Comparison of ENCODE assay signal across 15 cellular contexts in genomic region chr20:58106143-58106750, GRCh38.
DNase-seq lines count a peak whose midpoint lies in the region; ATAC-seq and TF ChIP-seq lines count a peak whose summit lies in the region.
"Had no signal": no experiment of that assay in that cellular context is flagged by ENCODE, and none has a peak within 500 bp of the region (broad histone marks: within the 10 kb centered on the region; RNA-seq: fewer than 3 reads in every experiment).

No MANE protein-coding gene starts in this region.

- H3K9me3 Mint-ChIP-seq in activated T-cell treated with anti-CD3 and anti-CD28 coated beads, Interleukin-2, amount 50 U/mL, for 4 hours = peaks cover 5% of the 10 kb centered on the region

- no peak overlapping the region for H3K4me3 ChIP-seq in GM23248
- no peak overlapping the region for H3K4me3 ChIP-seq in astrocyte of the spinal cord (ENCODE audit: low read depth, low read length)
- H3K4me3 ChIP-seq in lower leg skin (ENCODE audit: low read depth, poor library complexity, severe bottlenecking) = no peak overlapping the region

- no peaks in the 10 kb centered on the region for H3K79me2 ChIP-seq in GM23248 (ENCODE audit: insufficient read depth)

- H3K4me1 ChIP-seq in GM23248 (ENCODE audit: insufficient read depth) = peaks cover 20% of the 10 kb centered on the region
- H3K4me1 ChIP-seq: BE2C had no signal

- TF ChIP-seq POLR2A in lower leg skin (IDR thresholded peaks at IDR 0.05) = no peak

- in situ Hi-C loops in GM23248 (cut with MboI) (no loop called here), astrocyte of the spinal cord (cut with HindIII; ENCODE audit: low sequenced_read_pairs) (no loop called here)

- no peak overlapping the region for H2AFZ ChIP-seq in GM23248

- no peaks in the 10 kb centered on the region for H3K4me1 Mint-ChIP-seq in activated T-cell treated with anti-CD3 and anti-CD28 coated beads, Interleukin-2, amount 50 U/mL, for 4 hours (ENCODE audit: low read depth)
- H3K4me1 Mint-ChIP-seq: CD8-positive, alpha-beta memory T cell; IgD-negative memory B cell had no signal

- no peak overlapping the region for H3K4me3 Mint-ChIP-seq in activated T-cell treated with anti-CD3 and anti-CD28 coated beads, Interleukin-2, amount 50 U/mL, for 4 hours
- H3K4me3 Mint-ChIP-seq: CD8-positive, alpha-beta memory T cell; H9; IgD-negative memory B cell had no signal

- 87 to 94% methylated on average over 9 of the region's 9 CpGs for WGBS in GM23248 (ENCODE audit: low coverage in 1 of 2, low lambda C conversion rate in 2 of 2, missing lambda C conversion rate in 2 of 2), 2 experiments
- 85 to 90% methylated on average over 9 of the region's 9 CpGs for WGBS in lower leg skin, 2 donors

- no peak for ATAC-seq in activated T-cell treated with anti-CD3 and anti-CD28 coated beads, Interleukin-2, amount 50 U/mL, for 4 hours
- ATAC-seq in GM21737 (IDR thresholded peaks at IDR 0.05; ENCODE audit: unreplicated experiment) = no peak

- no peaks in the 10 kb centered on the region for H3K27me3 ChIP-seq in GM23248 (replicated peaks; ENCODE audit: insufficient read depth)
- H3K27me3 ChIP-seq: BE2C had no signal

- H3K9me2 ChIP-seq in GM23248 (ENCODE audit: insufficient read depth) = no peaks in the 10 kb centered on the region

- H4K20me1 ChIP-seq in GM23248 (ENCODE audit: insufficient read depth) = no peaks in the 10 kb centered on the region

- H3K36me3 ChIP-seq in GM23248 (ENCODE audit: low read depth) = no peaks in the 10 kb centered on the region
- H3K36me3 ChIP-seq: BE2C had no signal

- no peaks in the 10 kb centered on the region for H3K9me3 ChIP-seq in GM23248 (ENCODE audit: low read depth)

- H3K36me3 Mint-ChIP-seq in activated T-cell treated with anti-CD3 and anti-CD28 coated beads, Interleukin-2, amount 50 U/mL, for 4 hours (ENCODE audit: insufficient read depth) = no peaks in the 10 kb centered on the region
- H3K36me3 Mint-ChIP-seq: IgD-negative memory B cell had no signal

- no peak overlapping the region for H3K27ac ChIP-seq in GM23248

- DNase-seq in A172 (ENCODE audit: low spot score) (peak; percentile 35), GM23248 (peak; percentile 21), astrocyte of the spinal cord (ENCODE audit: low read depth, low spot score) (peak; percentile 32), lower leg skin (ENCODE audit: low spot score in 2 of 2) (peak; percentile 8 to 13), SHP77 (lab: John Stamatoyannopoulos, UW) (no peak), anterior cingulate cortex (lab: John Stamatoyannopoulos, UW) (no peak)
- no peak for DNase-seq in activated T-cell treated with anti-CD3 and anti-CD28 coated beads, Interleukin-2, amount 50 U/mL, for 4 hours
- DNase-seq: BE2C; CD8-positive, alpha-beta memory T cell; DMS53; GF-D8; GOT3; H9 had no signal

- H3F3A ChIP-seq in GM23248 (ENCODE audit: insufficient read depth) = peaks cover 22% of the 10 kb centered on the region; the same call in 1 of the 2 replicates

- intact Hi-C loops in lower leg skin (cut with DNase I; ENCODE audit: low total_unique reads) = loop anchor here (10.0 kb wide), 1 partner anchor 451 kb away; no protein-coding TSS in a partner anchor

- no peak overlapping the region for H3K4me2 ChIP-seq in GM23248 (ENCODE audit: unreplicated experiment)

- no peak overlapping the region for H3K9ac ChIP-seq in GM23248

- H3K27me3 Mint-ChIP-seq in activated T-cell treated with anti-CD3 and anti-CD28 coated beads, Interleukin-2, amount 50 U/mL, for 4 hours (ENCODE audit: low read depth) = peaks cover 27% of the 10 kb centered on the region

- TF ChIP-seq CTCF in astrocyte of the spinal cord (IDR thresholded peaks at IDR 0.05; ENCODE audit: low read depth, low read length) (no peak), lower leg skin (IDR thresholded peaks at IDR 0.05) (no peak)

Comparison
In these comparisons a context has a peak if more than half of its experiments do, and no peak if none do; other contexts are left out.
1. DNase-seq: peak in A172 (single experiment), GM23248 (single experiment), astrocyte of the spinal cord (single experiment) and lower leg skin (2 of 2); none in activated T-cell treated with anti-CD3 and anti-CD28 coated beads, Interleukin-2, amount 50 U/mL, for 4 hours (single experiment), SHP77 (0 of 2) and anterior cingulate cortex (0 of 58).